ENCODE assay signal across 10 cellular contexts in the genomic region with DNA sequence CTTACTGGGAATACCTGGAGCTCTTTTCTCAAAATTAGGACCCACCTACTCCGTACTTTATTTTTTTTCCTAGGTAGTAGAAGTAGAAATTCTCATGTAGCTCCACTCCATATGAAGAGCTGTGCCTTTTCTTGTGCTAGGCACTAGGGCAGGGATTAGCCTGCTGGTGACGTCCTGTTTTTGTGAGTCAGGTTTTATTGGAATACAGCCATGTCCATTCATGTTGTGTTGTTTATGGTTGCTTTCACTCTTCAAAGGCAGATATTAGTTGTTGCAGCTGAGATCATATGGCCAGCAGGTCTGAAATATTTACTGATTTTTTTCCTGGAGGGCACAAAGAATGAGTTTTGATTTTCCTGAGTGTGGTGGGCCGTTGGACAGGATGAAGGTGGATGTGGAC. TPM values are rescaled to one million over a fixed set of nuclear protein-coding genes. Genes with fewer than 3 reads are reported as not detected.
DNase-seq lines count a peak whose midpoint lies in the region; ATAC-seq and TF ChIP-seq lines count a peak whose summit lies in the region.
"Had no signal": no experiment of that assay in that cellular context is flagged by ENCODE, and none has a peak within 500 bp of the region (broad histone marks: within the 10 kb centered on the region; RNA-seq: fewer than 3 reads in every experiment).

No MANE protein-coding gene starts in this region.

- H3K36me3 Mint-ChIP-seq in T-cell, result peaks cover 39% of the 10 kb centered on the region

- H3K9me3 ChIP-seq in upper lobe of right lung, result no peaks in the 10 kb centered on the region

- H3K4me3 Mint-ChIP-seq in T-cell, result peak overlapping the region in 1 of 3 donors; percentile 58
- H3K4me3 Mint-ChIP-seq: activated CD4-positive, alpha-beta T cell treated with anti-CD3 and anti-CD28 coated beads, Interleukin-2, amount 10 ng/mL, durations not matched to agents 7 days and 5 days had no signal

- POLR2A ChIA-PET in T-cell (lab: Charles Lee), result interaction anchor here in 1 of 2 donors (0.6 kb wide), 1 partner anchor 30 kb away, joined by 4 read pairs; no protein-coding TSS in a partner anchor

- H3K27ac ChIP-seq in upper lobe of right lung, result no peak overlapping the region

- H3K4me1 ChIP-seq in upper lobe of right lung, result peaks cover 44% of the 10 kb centered on the region

- peak; percentile 59 for ATAC-seq in Right ventricle myocardium inferior
- ATAC-seq in T-cell (replicated peaks in 1 of 4), result no peak
- ATAC-seq in upper lobe of right lung, result peak; percentile 32

- H3K27ac Mint-ChIP-seq in T-cell, result peak overlapping the region; percentile 68 to 71

- no peaks in the 10 kb centered on the region for H3K27me3 Mint-ChIP-seq in T-cell
- H3K27me3 Mint-ChIP-seq: activated CD4-positive, alpha-beta T cell treated with anti-CD3 and anti-CD28 coated beads, Interleukin-2, amount 10 ng/mL, durations not matched to agents 7 days and 5 days; naive B cell had no signal

- in situ Hi-C loops in ACHN (cut with HindIII; ENCODE audit: low pct_ligation_motif_present, low pct_unique_long_range_greater_than_20kb, low sequenced_read_pairs), result no loop called here

- intact Hi-C loops in Right ventricle myocardium inferior (cut with DNase I), result no loop called here
- intact Hi-C loops in cardiac septum (cut with DNase I), result no loop called here
- intact Hi-C loops in upper lobe of right lung (cut with DNase I), result no loop called here

- H3K4me3 ChIP-seq in upper lobe of right lung, result no peak overlapping the region

- H3K9me3 Mint-ChIP-seq in T-cell, result peaks cover 0 to 5% (median 4%) of the 10 kb centered on the region in 3 donors

- TF ChIP-seq CTCF in upper lobe of right lung (IDR thresholded peaks at IDR 0.05), result no peak

- H3K27me3 ChIP-seq in upper lobe of right lung, result no peaks in the 10 kb centered on the region

- DNase-seq in Right ventricle myocardium inferior (ENCODE audit: missing footprints) (no peak), cardiac septum (ENCODE audit: low spot score) (no peak), T-cell (no peak), foreskin melanocyte (peak; percentile 52), upper lobe of right lung (no peak), SIG-M5 treated with dmso at 0.1 percent for 504 hours (lab: John Stamatoyannopoulos, UW; ENCODE audit: unreplicated experiment) (no peak), ACHN (no peak)
- no peak for DNase-seq in activated CD8-positive, alpha-beta memory T cell treated with anti-CD3 and anti-CD28 coated beads for 24 hours
- DNase-seq: activated CD4-positive, alpha-beta T cell treated with anti-CD3 and anti-CD28 coated beads, Interleukin-2, amount 10 ng/mL, durations not matched to agents 7 days and 5 days; naive B cell had no signal

- H3K4me1 Mint-ChIP-seq in T-cell, result peaks cover 64 to 69% (median 64%) of the 10 kb centered on the region in 3 donors

- H3K36me3 ChIP-seq in upper lobe of right lung, result no peaks in the 10 kb centered on the region

- CTCF ChIA-PET in T-cell (lab: Charles Lee), result interaction anchor here in 1 of 2 donors (0.6 kb wide), 1 partner anchor 13 kb away, joined by 3 read pairs; no protein-coding TSS in a partner anchor

RNA-seq across cellular contexts. Expression of gene XRN2, which starts 20.5 kb away (rescaled TPM):
- 30.9 TPM for total RNA-seq in Right ventricle myocardium inferior
- 33.4 TPM for total RNA-seq in cardiac septum
- total RNA-seq in T-cell, result 10 to 100 TPM; 46.3 to 62.0 (median 49.7) TPM
- total RNA-seq in upper lobe of right lung, result 54.9 TPM

Comparison
In these comparisons a context has a peak if more than half of its experiments do, and no peak if none do; other contexts are left out.
1. ATAC-seq: peak in Right ventricle myocardium inferior (single experiment) and upper lobe of right lung (single experiment); none in T-cell (0 of 4).